28 cellular contexts compared by ENCODE assay signal in genomic region chr12:81084848-81085350, GRCh38. TPM values are rescaled to one million over a fixed set of nuclear protein-coding genes. Genes with fewer than 3 reads are reported as not detected.
A peak's percentile ranks its signal among the peaks of the same experiment; 100 is the strongest.
DNase-seq lines count a peak whose midpoint lies in the region; ATAC-seq and TF ChIP-seq lines count a peak whose summit lies in the region.
"Had no signal": no experiment of that assay in that cellular context is flagged by ENCODE, and none has a peak within 500 bp of the region (broad histone marks: within the 10 kb centered on the region; RNA-seq: fewer than 3 reads in every experiment).

No MANE protein-coding gene starts in this region.

- H3K36me3 ChIP-seq in HUES48 (ENCODE audit: control insufficient read depth, insufficient read depth, low read length) = no peaks in the 10 kb centered on the region
- H3K36me3 ChIP-seq in brain microvascular endothelial cell (replicated peaks) = no peaks in the 10 kb centered on the region
- no peaks in the 10 kb centered on the region for H3K36me3 ChIP-seq in gastrocnemius medialis
- H3K36me3 ChIP-seq in Peyer's patch = no peaks in the 10 kb centered on the region
- H3K36me3 ChIP-seq: BLaER1, HAP-1, neutrophil had no signal

- H3K4me3 ChIP-seq in HUES48 (ENCODE audit: low read depth, low read length) (peak overlapping the region; percentile 31; the same call in 1 of the 2 replicates), brain microvascular endothelial cell (ENCODE audit: low read depth, low read length) (no peak overlapping the region), gastrocnemius medialis (no peak overlapping the region), Peyer's patch (no peak overlapping the region)
- H3K4me3 ChIP-seq: BLaER1, GM12878, HAP-1, testis had no signal

- no peak overlapping the region for H3K9ac ChIP-seq in HUES48 (ENCODE audit: low read depth, low read length)
- H3K9ac ChIP-seq: BLaER1 had no signal

- H3K4me1 ChIP-seq in HUES48 (ENCODE audit: control insufficient read depth, insufficient read depth, low read length) = peaks cover 87% of the 10 kb centered on the region
- H3K4me1 ChIP-seq in gastrocnemius medialis = peaks cover 14 to 42% of the 10 kb centered on the region in 2 donors
- no peaks in the 10 kb centered on the region for H3K4me1 ChIP-seq in Peyer's patch
- H3K4me1 ChIP-seq: BLaER1 had no signal

- in situ Hi-C loops in brain microvascular endothelial cell (cut with HindIII; ENCODE audit: low pct_ligation_motif_present, low sequenced_read_pairs) (no loop called here), gastrocnemius medialis (cut with MboI; ENCODE audit: low sequenced_read_pairs in 4 of 4) (no loop called here)

- TF ChIP-seq POLR2A in gastrocnemius medialis (IDR thresholded peaks at IDR 0.05) (no peak), Peyer's patch (IDR thresholded peaks at IDR 0.05) (no peak)

- no peak for TF ChIP-seq CTCF in brain microvascular endothelial cell (IDR thresholded peaks at IDR 0.05; ENCODE audit: low read depth, low read length, missing control alignments)
- TF ChIP-seq CTCF in gastrocnemius medialis (IDR thresholded peaks at IDR 0.05 in 4 of 5, conservative IDR thresholded peaks at IDR 0.05 in 1 of 5) = no peak
- no peak for TF ChIP-seq CTCF in Peyer's patch (IDR thresholded peaks at IDR 0.05)

- H3K27ac ChIP-seq in HUES48 (ENCODE audit: low read depth, low read length) (peak overlapping the region; percentile 76), brain microvascular endothelial cell (no peak overlapping the region), gastrocnemius medialis (peak overlapping the region; percentile 53 to 85 (median 70)), Peyer's patch (no peak overlapping the region)
- H3K27ac ChIP-seq: BLaER1, neutrophil had no signal

- H3K9me3 ChIP-seq in HUES48 (ENCODE audit: control insufficient read depth, insufficient read depth, low read length) (no peaks in the 10 kb centered on the region), gastrocnemius medialis (no peaks in the 10 kb centered on the region), Peyer's patch (no peaks in the 10 kb centered on the region)
- H3K9me3 ChIP-seq: BLaER1, HAP-1, neutrophil, testis had no signal

- H3K27me3 ChIP-seq in HUES48 (ENCODE audit: control insufficient read depth, insufficient read depth, low read length) = no peaks in the 10 kb centered on the region
- H3K27me3 ChIP-seq in brain microvascular endothelial cell (replicated peaks) = no peaks in the 10 kb centered on the region
- no peaks in the 10 kb centered on the region for H3K27me3 ChIP-seq in gastrocnemius medialis
- H3K27me3 ChIP-seq in Peyer's patch = no peaks in the 10 kb centered on the region
- H3K27me3 ChIP-seq: BLaER1, testis had no signal

- ATAC-seq in gastrocnemius medialis (no peak), GM21526 (IDR thresholded peaks at IDR 0.05; ENCODE audit: low FRiP score, unreplicated experiment) (no peak)
- ATAC-seq: activated T-helper 17 cell treated with anti-CD3 and anti-CD28 coated beads, Interleukin-2, amount 50 U/mL, for 72 hours; GM12878; Right ventricle myocardium inferior; stimulated activated memory B cell treated with anti-CD40 and anti-IgM and Interleukin-4, amounts not matched to agents 10 μg/mL and 1 μg/mL and 100 μg/mL, for 72 hours had no signal

- peak; percentile 11 for DNase-seq in brain microvascular endothelial cell
- DNase-seq in iris pigment epithelial cell (ENCODE audit: low read depth) = peak; percentile 44
- no peak for DNase-seq in gastrocnemius medialis
- no peak for DNase-seq in activated naive CD4-positive, alpha-beta T cell treated with anti-CD3 and anti-CD28 coated beads, Interleukin-2, amount 50 U/mL, for 16 hours
- DNase-seq in mucosa of gallbladder (ENCODE audit: low spot score) = no peak
- no peak for DNase-seq in Peyer's patch
- DNase-seq: activated B cell treated with CpG ODN at 0.5 μM for 24 hours; activated CD4-positive, alpha-beta T cell treated with anti-CD3 and anti-CD28 coated beads, Interleukin-2, amount 50 U/mL, for 48 hours; activated CD8-positive, alpha-beta memory T cell treated with anti-CD3 and anti-CD28 coated beads, Interleukin-2, amount 50 U/mL, for 4 hours; COR-L47; kidney; mammary epithelial cell; NCI-H1105; NCI-H2029; NCI-H345; NCI-H82; stimulated activated CD4-positive, alpha-beta T cell treated with anti-CD3 and anti-CD28 coated beads, Interleukin-4, amount 100 ng/mL, for 1 hour; testis had no signal

- intact Hi-C loops in gastrocnemius medialis (cut with DNase I; ENCODE audit: low total_unique reads) = loop anchor here (10.0 kb wide), 1 partner anchor 1150 kb away; the partner anchor contains the start of gene PPP1R12A

RNA-seq across cellular contexts. Expression of gene ACSS3, which starts 7.0 kb away (rescaled TPM):
- 10 to 100 TPM in 1 of 4 donors, 1 to 10 TPM in 3; 5.0 to 13.6 (median 7.8) TPM for total RNA-seq in gastrocnemius medialis
- 24.4 TPM for total RNA-seq in mucosa of gallbladder
- total RNA-seq in Peyer's patch = 10 to 100 TPM in 1 of 4 donors, 1 to 10 TPM in 3; 4.9 to 10.0 (median 8.3) TPM
- total RNA-seq: activated B cell treated with CpG ODN at 0.5 μM for 24 hours; activated T-helper 17 cell treated with anti-CD3 and anti-CD28 coated beads, Interleukin-2, amount 50 U/mL, for 72 hours; OCI-LY7 had no signal

Comparison
In these comparisons a context has a peak if more than half of its experiments do, and no peak if none do; other contexts are left out.
1. H3K27ac ChIP-seq: peak in HUES48 (single experiment) and gastrocnemius medialis (4 of 4); none in brain microvascular endothelial cell (single experiment) and Peyer's patch (0 of 4).
2. DNase-seq: peak in brain microvascular endothelial cell (single experiment) and iris pigment epithelial cell (single experiment); none in gastrocnemius medialis (0 of 2), activated naive CD4-positive, alpha-beta T cell treated with anti-CD3 and anti-CD28 coated beads, Interleukin-2, amount 50 U/mL, for 16 hours (single experiment), mucosa of gallbladder (single experiment) and Peyer's patch (0 of 3).